In the genomic region with DNA sequence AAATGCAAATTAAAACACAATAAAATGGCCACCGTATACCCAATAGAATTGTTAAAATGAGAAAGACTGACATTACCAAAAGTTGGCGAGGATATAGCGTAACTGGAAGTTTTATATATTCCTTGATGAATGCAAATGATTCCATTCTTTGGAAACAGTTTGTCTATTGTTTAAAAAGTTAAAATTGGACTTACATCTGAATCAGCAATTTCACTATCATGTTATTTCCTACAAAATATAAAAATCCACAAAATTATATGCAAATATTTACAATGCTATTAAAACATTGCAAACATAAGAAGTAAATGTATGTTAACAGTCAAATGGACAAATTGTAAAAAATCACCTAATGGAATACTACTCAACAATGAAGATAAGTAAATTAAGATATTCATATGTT, we compare ENCODE assay signal across 22 cellular contexts.
"Had no signal": no experiment of that assay in that cellular context is flagged by ENCODE, and none has a peak within 500 bp of the region (broad histone marks: within the 10 kb centered on the region; RNA-seq: fewer than 3 reads in every experiment).

No MANE protein-coding gene starts in this region.

- H3K36me3 ChIP-seq: esophagus muscularis mucosa, gastrocnemius medialis, heart right ventricle, left lung, lower lobe of right lung had no signal

- DNase-seq: dermis blood vessel endothelial cell; dorsolateral prefrontal cortex; effector CD4-positive, alpha-beta T cell; effector memory CD4-positive, alpha-beta T cell; foreskin keratinocyte; gastrocnemius medialis; glutamatergic neuron; head of caudate nucleus; heart right ventricle; hippocampal formation; left cardiac atrium; left lung; left ventricle myocardium superior; lower lobe of right lung; mesenchymal stem cell; mucosa of descending colon; naive B cell had no signal

- H3K27me3 ChIP-seq: dorsolateral prefrontal cortex, esophagus muscularis mucosa, foreskin keratinocyte, gastrocnemius medialis, heart right ventricle, left lung had no signal

- H3K9me3 ChIP-seq: esophagus muscularis mucosa, gastrocnemius medialis, left lung, lower lobe of right lung, mucosa of descending colon had no signal

- FAIRE-seq: endothelial cell of umbilical vein, islet of Langerhans, keratinocyte had no signal

- H3K4me3 ChIP-seq: coronary artery, dorsolateral prefrontal cortex, esophagus muscularis mucosa, gastrocnemius medialis, heart right ventricle, left lung, lower lobe of right lung, mucosa of descending colon had no signal

- H3K4me1 ChIP-seq: esophagus muscularis mucosa, foreskin keratinocyte, gastrocnemius medialis, heart right ventricle, left lung, lower lobe of right lung had no signal

- ATAC-seq: foreskin keratinocyte, gastrocnemius medialis, heart right ventricle, left cardiac atrium, left lung, left ventricle myocardium superior, lower lobe of right lung, mucosa of descending colon had no signal

- H3K27ac ChIP-seq: coronary artery, dorsolateral prefrontal cortex, esophagus muscularis mucosa, foreskin keratinocyte, gastrocnemius medialis, heart right ventricle, left lung, lower lobe of right lung had no signal
